ENCODE assay signal across 11 cellular contexts in genomic region chr10:124138195-124138882, GRCh38. TPM values are rescaled to one million over a fixed set of nuclear protein-coding genes. Genes with fewer than 3 reads are reported as not detected.
DNase-seq lines count a peak whose midpoint lies in the region; ATAC-seq and TF ChIP-seq lines count a peak whose summit lies in the region.
"Had no signal": no experiment of that assay in that cellular context is flagged by ENCODE, and none has a peak within 500 bp of the region (broad histone marks: within the 10 kb centered on the region; RNA-seq: fewer than 3 reads in every experiment).

No MANE protein-coding gene starts in this region.

- H3K27ac ChIP-seq in fibroblast of lung (ENCODE audit: insufficient read depth, low read length) (no peak overlapping the region), mesenchymal stem cell (ENCODE audit: low read length, poor library complexity, severe bottlenecking) (no peak overlapping the region)

- H2BK12ac ChIP-seq in mesenchymal stem cell (ENCODE audit: low read length in 2 of 2): no peak overlapping the region

- H2BK5ac ChIP-seq in mesenchymal stem cell (ENCODE audit: low read depth, low read length, poor library complexity, severe bottlenecking): no peak overlapping the region

- H2BK120ac ChIP-seq in mesenchymal stem cell (ENCODE audit: low read depth, low read length): no peak overlapping the region

- H3K79me2 ChIP-seq in fibroblast of lung (ENCODE audit: control insufficient read depth, insufficient read depth, low read length): no peaks in the 10 kb centered on the region

- no peak for ATAC-seq in GM18861 (IDR thresholded peaks at IDR 0.05; ENCODE audit: unreplicated experiment)
- ATAC-seq: PC-3 had no signal

- no peak overlapping the region for H2BK15ac ChIP-seq in mesenchymal stem cell (ENCODE audit: low read depth, poor library complexity, severe bottlenecking)

- no peak overlapping the region for H3K14ac ChIP-seq in mesenchymal stem cell (ENCODE audit: low read length in 2 of 2)

- no peak overlapping the region for H2AK5ac ChIP-seq in mesenchymal stem cell (ENCODE audit: low read length, severe bottlenecking)

- H3K27me3 ChIP-seq in adipocyte (replicated peaks; ENCODE audit: control insufficient read depth, insufficient read depth, low read length): no peaks in the 10 kb centered on the region
- H3K27me3 ChIP-seq in fibroblast of lung (ENCODE audit: control insufficient read depth, insufficient read depth, low read length): no peaks in the 10 kb centered on the region
- no peaks in the 10 kb centered on the region for H3K27me3 ChIP-seq in mesenchymal stem cell (ENCODE audit: control insufficient read depth in 1 of 2, insufficient read depth in 1 of 2, low read length in 2 of 2)

- no peak for TF ChIP-seq CTCF in fibroblast of lung (conservative IDR thresholded peaks at IDR 0.05 in 1 of 2, IDR thresholded peaks at IDR 0.05 in 1 of 2; ENCODE audit: low read depth in 1 of 2, low read length in 2 of 2)
- no peak for TF ChIP-seq CTCF in GM13976 (IDR thresholded peaks at IDR 0.05; ENCODE audit: borderline replicate concordance, control extremely low read depth, extremely low read depth, insufficient read depth, missing control alignments)

- peaks cover 7% of the 10 kb centered on the region for H3K9me3 ChIP-seq in adipocyte (ENCODE audit: control insufficient read depth, low read length)
- no peaks in the 10 kb centered on the region for H3K9me3 ChIP-seq in fibroblast of lung (ENCODE audit: control insufficient read depth, insufficient read depth, low read depth, low read length)
- peaks cover 11% of the 10 kb centered on the region for H3K9me3 ChIP-seq in mesenchymal stem cell (ENCODE audit: control insufficient read depth, low read length)

- no peaks in the 10 kb centered on the region for H4K20me1 ChIP-seq in fibroblast of lung (ENCODE audit: control insufficient read depth, extremely low read depth, insufficient read depth, low read length)

- H2AFZ ChIP-seq in fibroblast of lung (ENCODE audit: low read length) (no peak overlapping the region), mesenchymal stem cell (ENCODE audit: low read depth, low read length) (no peak overlapping the region)

- no peaks in the 10 kb centered on the region for H3K79me1 ChIP-seq in mesenchymal stem cell (replicated peaks; ENCODE audit: low read length, poor library complexity, severe bottlenecking)

- in situ Hi-C loops in GM13976 (cut with MboI; ENCODE audit: low sequenced_read_pairs, unreplicated experiment): no loop called here

- no peak overlapping the region for H3K9ac ChIP-seq in adipocyte (ENCODE audit: low read length)
- H3K9ac ChIP-seq in fibroblast of lung (ENCODE audit: insufficient read depth, low read length): no peak overlapping the region
- peak overlapping the region; percentile 23 for H3K9ac ChIP-seq in mesenchymal stem cell (ENCODE audit: low read length)

- H3K4me2 ChIP-seq in fibroblast of lung (ENCODE audit: extremely low read depth, insufficient read depth, low read length) (no peak overlapping the region), mesenchymal stem cell (ENCODE audit: low read length, poor library complexity, severe bottlenecking) (no peak overlapping the region)

- no peaks in the 10 kb centered on the region for H3K36me3 ChIP-seq in adipocyte (ENCODE audit: control insufficient read depth, insufficient read depth, low read length, severe bottlenecking)
- no peaks in the 10 kb centered on the region for H3K36me3 ChIP-seq in fibroblast of lung (ENCODE audit: control insufficient read depth, insufficient read depth, low read length)
- no peaks in the 10 kb centered on the region for H3K36me3 ChIP-seq in mesenchymal stem cell (ENCODE audit: control insufficient read depth in 1 of 2, insufficient read depth in 2 of 2, low read depth in 1 of 2, low read length in 2 of 2)

- H4K91ac ChIP-seq in mesenchymal stem cell (ENCODE audit: low read length): no peak overlapping the region

- H3K23ac ChIP-seq in mesenchymal stem cell (ENCODE audit: low read length in 2 of 2): no peak overlapping the region

- H3K4ac ChIP-seq in mesenchymal stem cell (ENCODE audit: low read depth in 1 of 2, low read length in 2 of 2): no peak overlapping the region

- 92% methylated on average over 2 of the region's 3 CpGs for WGBS in mesenchymal stem cell

- DNase-seq in adipocyte (ENCODE audit: low read depth) (peak; percentile 59), fibroblast of lung (ENCODE audit: low read depth in 2 of 2) (peak; percentile 86 to 91), mesenchymal stem cell (peak; percentile 51), superior temporal gyrus (ENCODE audit: extremely low spot score) (peak; percentile 40), GM13976 (ENCODE audit: low spot score) (no peak), GDM1 (lab: John Stamatoyannopoulos, UW) (no peak)
- no peak for DNase-seq in activated naive CD4-positive, alpha-beta T cell treated with Interleukin-2 at 50 U/mL for 16 hours
- DNase-seq: amniotic stem cell, NCI-H345, PC-3 had no signal

- H3K4me1 ChIP-seq in adipocyte (ENCODE audit: control insufficient read depth, insufficient read depth, low read length): peaks cover 33% of the 10 kb centered on the region
- no peaks in the 10 kb centered on the region for H3K4me1 ChIP-seq in fibroblast of lung (ENCODE audit: control insufficient read depth, extremely low read depth, insufficient read depth, low read length)
- H3K4me1 ChIP-seq in mesenchymal stem cell (ENCODE audit: control insufficient read depth, insufficient read depth, low read depth, low read length): peaks cover 2% of the 10 kb centered on the region

- no peak overlapping the region for H3K18ac ChIP-seq in mesenchymal stem cell (ENCODE audit: low read depth in 1 of 2, low read length in 2 of 2)

- H3K4me3 ChIP-seq in adipocyte (ENCODE audit: low read length) (no peak overlapping the region), fibroblast of lung (replicated peaks in 1 of 4; ENCODE audit: control extremely low read depth in 1 of 4, insufficient read depth in 1 of 4, low read depth in 3 of 4, low read length in 4 of 4) (no peak overlapping the region), mesenchymal stem cell (ENCODE audit: insufficient read depth in 1 of 2, low read depth in 1 of 2, low read length in 2 of 2) (no peak overlapping the region)

- H4K8ac ChIP-seq in mesenchymal stem cell (ENCODE audit: low read length): no peak overlapping the region

RNA-seq across cellular contexts. Expression of gene CHST15, which starts 44.9 kb away (rescaled TPM):
- total RNA-seq in fibroblast of lung: 7.9 and 8.2 TPM in 2 replicates
- polyA plus RNA-seq in fibroblast of lung: 5.0 and 11.7 TPM in 2 replicates
- polyA plus RNA-seq in fibroblast of lung (2012): 2.7 and 7.2 TPM in 2 replicates
- polyA minus RNA-seq in fibroblast of lung (ENCODE audit: low replicate concordance): 3.9 and 11.5 TPM in 2 replicates
- polyA plus RNA-seq in mesenchymal stem cell (2013, experiment 1 of 2): 22.2 TPM
- polyA plus RNA-seq in mesenchymal stem cell (2013, experiment 2 of 2): 22.7 TPM

Comparison
In these comparisons a context has a peak if more than half of its experiments do, and no peak if none do; other contexts are left out.
1. DNase-seq: peak in adipocyte (single experiment), fibroblast of lung (2 of 2), mesenchymal stem cell (single experiment) and superior temporal gyrus (single experiment); none in activated naive CD4-positive, alpha-beta T cell treated with Interleukin-2 at 50 U/mL for 16 hours (single experiment), GM13976 (single experiment) and GDM1 (single experiment).